Comparison of ENCODE assay signal across 8 cellular contexts in genomic region chr3:186931487-186932280, GRCh38. TPM values are rescaled to one million over a fixed set of nuclear protein-coding genes. Genes with fewer than 3 reads are reported as not detected.
DNase-seq lines count a peak whose midpoint lies in the region; ATAC-seq, FAIRE-seq and TF ChIP-seq lines count a peak whose summit lies in the region.

No MANE protein-coding gene starts in this region.

- H3K9me3 ChIP-seq in A673 (ENCODE audit: low read depth, low read length, poor library complexity, severe bottlenecking) (no peaks in the 10 kb centered on the region), HUES48 (ENCODE audit: control insufficient read depth, insufficient read depth, low read length) (no peaks in the 10 kb centered on the region)

- no peak for FAIRE-seq in bronchial epithelial cell (lab: Jason Lieb, UNC)

- ATAC-seq in GM19043 (IDR thresholded peaks at IDR 0.05; ENCODE audit: low read depth, unreplicated experiment) = peak; percentile 40

- CTCF ChIA-PET in A673 (lab: Charles Lee) = interaction anchor here (1.9 kb wide), 1 partner anchor 82 kb away, joined by 10 read pairs; no protein-coding TSS in a partner anchor

- POLR2A ChIA-PET in A673 (lab: Charles Lee; ENCODE audit: low non-redundant PET) = no interaction called here

- intact Hi-C loops in A673 (cut with micrococcal nuclease; ENCODE audit: unreplicated experiment) = loop anchor here (2.0 kb wide), 1 partner anchor 33 kb away; no protein-coding TSS in a partner anchor

- no TSS peak for BruUV-seq in A673 (replicated peaks; lab: Mats Ljungman, UMichigan)

- H3K36me3 ChIP-seq in A673 (ENCODE audit: insufficient read depth, low read length, poor library complexity, severe bottlenecking) (peaks cover 26% of the 10 kb centered on the region), HUES48 (ENCODE audit: control insufficient read depth, insufficient read depth, low read length) (peaks cover 38% of the 10 kb centered on the region), bronchial epithelial cell (ENCODE audit: control insufficient read depth, insufficient read depth, low read length) (peaks cover 3% of the 10 kb centered on the region)

- H3K4me3 ChIP-seq in A673 (ENCODE audit: low read depth, low read length, poor library complexity, severe bottlenecking) (peak overlapping the region; percentile 95), HUES48 (ENCODE audit: low read depth, low read length) (peak overlapping the region; percentile 89), bronchial epithelial cell (ENCODE audit: low read depth, low read length) (peak overlapping the region; percentile 82)

- H3K27ac ChIP-seq in A673 (ENCODE audit: low read depth, low read length, poor library complexity, severe bottlenecking) (peak overlapping the region; percentile 90), HUES48 (ENCODE audit: low read depth, low read length) (peak overlapping the region; percentile 95), VCaP (peak overlapping the region; percentile 83)

- no peak for TF ChIP-seq CTCF in A673 (conservative IDR thresholded peaks at IDR 0.05; ENCODE audit: low read depth, low read length)
- TF ChIP-seq CTCF in VCaP (conservative IDR thresholded peaks at IDR 0.05) = no peak
- TF ChIP-seq CTCF in bronchial epithelial cell (IDR thresholded peaks at IDR 0.05; ENCODE audit: insufficient read depth, low read length, severe bottlenecking) = no peak

- H3K9ac ChIP-seq in HUES48 (ENCODE audit: low read depth, low read length) = peak overlapping the region; percentile 77

- peak; percentile 53 for DNase-seq in A673 (ENCODE audit: low spot score)
- DNase-seq in bronchial epithelial cell (ENCODE audit: low read depth) = peak; percentile 46
- peak; percentile 89 for DNase-seq in kidney tubule cell (ENCODE audit: low spot score)
- DNase-seq in stimulated activated CD4-positive, alpha-beta T cell treated with anti-CD3 and anti-CD28 coated beads, Interleukin-4, amount 100 ng/mL, for 24 hours = peak; percentile 80
- no peak for DNase-seq in NCI-H1694 treated with DMSO at 0.1 percent for 48 hours (lab: John Stamatoyannopoulos, UW)

- H3K27me3 ChIP-seq in A673 (replicated peaks; ENCODE audit: insufficient read depth, low read depth, low read length, poor library complexity) (no peaks in the 10 kb centered on the region), HUES48 (ENCODE audit: control insufficient read depth, insufficient read depth, low read length) (no peaks in the 10 kb centered on the region), bronchial epithelial cell (ENCODE audit: control insufficient read depth, insufficient read depth, low read length) (no peaks in the 10 kb centered on the region)

- peaks cover 7% of the 10 kb centered on the region for H3K4me1 ChIP-seq in A673 (ENCODE audit: insufficient read depth, low read length, poor library complexity, severe bottlenecking)
- peaks cover 28% of the 10 kb centered on the region for H3K4me1 ChIP-seq in HUES48 (ENCODE audit: control insufficient read depth, insufficient read depth, low read length)

RNA-seq across cellular contexts. Expression of gene ST6GAL1, which starts 1.4 kb away (rescaled TPM):
- total RNA-seq in A673 (2021) (74.2 and 78.3 TPM in 2 replicates), bronchial epithelial cell (5.5 and 8.6 TPM in 2 replicates)
